ENCODE assay signal across 8 cellular contexts in the genomic region with DNA sequence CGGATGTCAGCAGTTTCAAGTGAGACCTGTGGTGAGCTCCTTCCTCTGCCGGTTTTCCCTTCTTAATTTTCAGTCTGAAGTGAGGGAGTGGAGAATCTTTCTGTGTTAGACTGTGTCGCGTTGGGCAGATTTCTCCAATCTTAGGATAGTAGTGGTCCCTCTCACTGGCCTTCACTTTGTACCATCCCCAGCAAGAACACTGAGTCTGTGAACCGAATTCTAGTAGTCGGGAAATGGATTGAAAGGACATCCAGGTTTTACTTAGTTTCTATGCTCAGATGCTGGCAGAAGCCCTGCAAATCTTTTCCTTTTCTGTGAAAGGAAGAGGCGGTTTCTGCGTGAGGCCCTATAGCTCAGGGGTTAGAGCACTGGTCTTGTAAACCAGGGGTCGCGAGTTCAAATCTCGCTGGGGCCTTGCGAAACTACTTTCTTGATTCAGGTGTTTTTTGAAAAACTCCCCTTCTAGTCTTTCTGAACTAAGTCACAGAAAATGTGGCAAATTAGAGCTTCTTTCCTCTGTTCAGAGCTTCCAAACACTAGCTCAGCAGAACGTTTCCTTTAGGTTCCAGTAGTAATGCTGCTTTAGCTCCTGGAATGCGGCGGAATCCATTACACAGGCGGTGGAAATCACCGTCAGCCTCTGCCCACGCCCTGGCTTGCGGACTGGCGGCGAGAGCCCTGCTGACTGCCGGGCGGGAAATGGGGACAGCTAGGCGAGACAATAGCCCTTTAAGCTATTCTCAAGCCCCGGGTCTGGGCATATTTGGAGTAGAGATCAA. TPM values are rescaled to one million over a fixed set of nuclear protein-coding genes. Genes with fewer than 3 reads are reported as not detected.
DNase-seq lines count a peak whose midpoint lies in the region; ATAC-seq and TF ChIP-seq lines count a peak whose summit lies in the region.

No MANE protein-coding gene starts in this region.

- no peaks in the 10 kb centered on the region for H3K9me3 Mint-ChIP-seq in activated T-helper 1 cell treated with anti-CD3 and anti-CD28 coated beads, Interleukin-12 subunit alpha, Interleukin-12 subunit beta, Interleukin-2, Interleukin-4 antibody, amounts not matched to agents 30 ng/mL and 10 ng/mL and 1 ng/mL, durations not matched to agents 14 hours and 24 hours and 36 hours
- H3K9me3 Mint-ChIP-seq in natural killer cell treated with Interleukin-12 subunit alpha and Interleukin-12 subunit beta and Interleukin-15 and Interleukin-18, amount 100 ng/mL, for 72 hours: no peaks in the 10 kb centered on the region
- H3K9me3 Mint-ChIP-seq in stimulated activated naive B cell treated with anti-CD40 and anti-IgM and Interleukin-4, amounts not matched to agents 10 μg/mL and 1 μg/mL and 100 μg/mL, for 72 hours: no peaks in the 10 kb centered on the region

- intact Hi-C loops in activated T-helper 1 cell treated with anti-CD3 and anti-CD28 coated beads, Interleukin-12 subunit alpha, Interleukin-12 subunit beta, Interleukin-2, Interleukin-4 antibody, amounts not matched to agents 30 ng/mL and 10 ng/mL and 1 ng/mL, durations not matched to agents 14 hours and 24 hours and 36 hours (cut with micrococcal nuclease): loop anchor here (1.0 to 5.0 kb wide), 9 partner anchors 13 to 587 kb away; a partner anchor contains a TSS

- no peaks in the 10 kb centered on the region for H3K36me3 Mint-ChIP-seq in activated T-helper 1 cell treated with anti-CD3 and anti-CD28 coated beads, Interleukin-12 subunit alpha, Interleukin-12 subunit beta, Interleukin-2, Interleukin-4 antibody, amounts not matched to agents 30 ng/mL and 10 ng/mL and 1 ng/mL, durations not matched to agents 14 hours and 24 hours and 36 hours (ENCODE audit: low read depth)
- H3K36me3 Mint-ChIP-seq in natural killer cell treated with Interleukin-12 subunit alpha and Interleukin-12 subunit beta and Interleukin-15 and Interleukin-18, amount 100 ng/mL, for 72 hours: no peaks in the 10 kb centered on the region
- H3K36me3 Mint-ChIP-seq in stimulated activated naive B cell treated with anti-CD40 and anti-IgM and Interleukin-4, amounts not matched to agents 10 μg/mL and 1 μg/mL and 100 μg/mL, for 72 hours: no peaks in the 10 kb centered on the region

- H3K4me3 Mint-ChIP-seq in activated T-helper 1 cell treated with anti-CD3 and anti-CD28 coated beads, Interleukin-12 subunit alpha, Interleukin-12 subunit beta, Interleukin-2, Interleukin-4 antibody, amounts not matched to agents 30 ng/mL and 10 ng/mL and 1 ng/mL, durations not matched to agents 14 hours and 24 hours and 36 hours: no peak overlapping the region
- H3K4me3 Mint-ChIP-seq in natural killer cell treated with Interleukin-12 subunit alpha and Interleukin-12 subunit beta and Interleukin-15 and Interleukin-18, amount 100 ng/mL, for 72 hours: no peak overlapping the region
- H3K4me3 Mint-ChIP-seq in stimulated activated naive B cell treated with anti-CD40 and anti-IgM and Interleukin-4, amounts not matched to agents 10 μg/mL and 1 μg/mL and 100 μg/mL, for 72 hours: no peak overlapping the region

- H3K4me1 Mint-ChIP-seq in activated T-helper 1 cell treated with anti-CD3 and anti-CD28 coated beads, Interleukin-12 subunit alpha, Interleukin-12 subunit beta, Interleukin-2, Interleukin-4 antibody, amounts not matched to agents 30 ng/mL and 10 ng/mL and 1 ng/mL, durations not matched to agents 14 hours and 24 hours and 36 hours (ENCODE audit: low read depth): peaks cover 10% of the 10 kb centered on the region
- peaks cover 0 to 18% of the 10 kb centered on the region in 2 donors for H3K4me1 Mint-ChIP-seq in natural killer cell treated with Interleukin-12 subunit alpha and Interleukin-12 subunit beta and Interleukin-15 and Interleukin-18, amount 100 ng/mL, for 72 hours (ENCODE audit: low read depth in 2 of 2)
- peaks cover 0 to 27% of the 10 kb centered on the region in 2 donors for H3K4me1 Mint-ChIP-seq in stimulated activated naive B cell treated with anti-CD40 and anti-IgM and Interleukin-4, amounts not matched to agents 10 μg/mL and 1 μg/mL and 100 μg/mL, for 72 hours

- no peak for TF ChIP-seq CTCF in fibroblast of the aortic adventitia (IDR thresholded peaks at IDR 0.05; ENCODE audit: insufficient read depth, low read length)

- no peak overlapping the region for H3K27ac Mint-ChIP-seq in activated T-helper 1 cell treated with anti-CD3 and anti-CD28 coated beads, Interleukin-12 subunit alpha, Interleukin-12 subunit beta, Interleukin-2, Interleukin-4 antibody, amounts not matched to agents 30 ng/mL and 10 ng/mL and 1 ng/mL, durations not matched to agents 14 hours and 24 hours and 36 hours
- no peak overlapping the region for H3K27ac Mint-ChIP-seq in natural killer cell treated with Interleukin-12 subunit alpha and Interleukin-12 subunit beta and Interleukin-15 and Interleukin-18, amount 100 ng/mL, for 72 hours
- H3K27ac Mint-ChIP-seq in stimulated activated naive B cell treated with anti-CD40 and anti-IgM and Interleukin-4, amounts not matched to agents 10 μg/mL and 1 μg/mL and 100 μg/mL, for 72 hours: no peak overlapping the region

- ATAC-seq in GM18508 (IDR thresholded peaks at IDR 0.05; ENCODE audit: insufficient read depth, unreplicated experiment): peak; percentile 9
- ATAC-seq in natural killer cell treated with Interleukin-12 subunit alpha and Interleukin-12 subunit beta and Interleukin-15 and Interleukin-18, amount 100 ng/mL, for 72 hours: peak; percentile 41 to 62
- peak; percentile 31 to 43 for ATAC-seq in stimulated activated naive B cell treated with anti-CD40 and anti-IgM and Interleukin-4, amounts not matched to agents 10 μg/mL and 1 μg/mL and 100 μg/mL, for 72 hours (replicated peaks)

- H3K27me3 Mint-ChIP-seq in activated T-helper 1 cell treated with anti-CD3 and anti-CD28 coated beads, Interleukin-12 subunit alpha, Interleukin-12 subunit beta, Interleukin-2, Interleukin-4 antibody, amounts not matched to agents 30 ng/mL and 10 ng/mL and 1 ng/mL, durations not matched to agents 14 hours and 24 hours and 36 hours (ENCODE audit: insufficient read depth): no peaks in the 10 kb centered on the region
- H3K27me3 Mint-ChIP-seq in natural killer cell treated with Interleukin-12 subunit alpha and Interleukin-12 subunit beta and Interleukin-15 and Interleukin-18, amount 100 ng/mL, for 72 hours: peaks cover 0 to 2% of the 10 kb centered on the region in 2 donors
- H3K27me3 Mint-ChIP-seq in stimulated activated naive B cell treated with anti-CD40 and anti-IgM and Interleukin-4, amounts not matched to agents 10 μg/mL and 1 μg/mL and 100 μg/mL, for 72 hours: peaks cover 6% of the 10 kb centered on the region in 2 donors

- peak; percentile 77 for DNase-seq in A172 (ENCODE audit: low spot score)
- DNase-seq in HS-27A (ENCODE audit: low read depth): peak; percentile 90
- DNase-seq in RKO (ENCODE audit: low spot score): peak; percentile 93
- peak; percentile 79 for DNase-seq in activated T-helper 1 cell treated with anti-CD3 and anti-CD28 coated beads, Interleukin-12 subunit alpha, Interleukin-12 subunit beta, Interleukin-2, Interleukin-4 antibody, amounts not matched to agents 30 ng/mL and 10 ng/mL and 1 ng/mL, durations not matched to agents 14 hours and 24 hours and 36 hours (ENCODE audit: low spot score)
- DNase-seq in fibroblast of the aortic adventitia (ENCODE audit: low read depth): peak; percentile 91
- DNase-seq in natural killer cell treated with Interleukin-12 subunit alpha and Interleukin-12 subunit beta and Interleukin-15 and Interleukin-18, amount 100 ng/mL, for 72 hours (ENCODE audit: low spot score): peak; percentile 88
- DNase-seq in stimulated activated naive B cell treated with anti-CD40 and anti-IgM and Interleukin-4, amounts not matched to agents 10 μg/mL and 1 μg/mL and 100 μg/mL, for 72 hours: peak; percentile 83

- H3K4me3 ChIP-seq in fibroblast of the aortic adventitia (ENCODE audit: low read depth, low read length): peak overlapping the region; percentile 91

RNA-seq across cellular contexts. Expression of a gene that starts 2.8 kb away (rescaled TPM):
- 0.91 and 1.1 TPM in 2 replicates for total RNA-seq in A172 (2014; rRNA removed; shearing (Covaris generic))
- 0.34 and 0.39 TPM in 2 replicates for total RNA-seq in activated T-helper 1 cell treated with anti-CD3 and anti-CD28 coated beads, Interleukin-12 subunit alpha, Interleukin-12 subunit beta, Interleukin-2, Interleukin-4 antibody, amounts not matched to agents 30 ng/mL and 10 ng/mL and 1 ng/mL, durations not matched to agents 14 hours and 24 hours and 36 hours
- 4.8 and 24.1 TPM in 2 replicates for total RNA-seq in fibroblast of the aortic adventitia (ENCODE audit: low replicate concordance)
- 1 to 10 TPM in 1 of 2 donors, under 1 TPM in 1; 0.50 to 1.2 TPM for total RNA-seq in natural killer cell treated with Interleukin-12 subunit alpha and Interleukin-12 subunit beta and Interleukin-15 and Interleukin-18, amount 100 ng/mL, for 72 hours

RNA-seq across cellular contexts. Expression of a gene that starts 7.0 kb away (rescaled TPM):
- total RNA-seq in A172 (2014; rRNA removed; shearing (Covaris generic)): 0.07 and 0.17 TPM in 2 replicates
- total RNA-seq in activated T-helper 1 cell treated with anti-CD3 and anti-CD28 coated beads, Interleukin-12 subunit alpha, Interleukin-12 subunit beta, Interleukin-2, Interleukin-4 antibody, amounts not matched to agents 30 ng/mL and 10 ng/mL and 1 ng/mL, durations not matched to agents 14 hours and 24 hours and 36 hours: 0.57 and 0.59 TPM in 2 replicates
- 4.8 and 11.4 TPM in 2 replicates for total RNA-seq in fibroblast of the aortic adventitia (ENCODE audit: low replicate concordance)
- 1 to 10 TPM in 1 of 2 donors, under 1 TPM in 1; 0.78 to 1.6 TPM for total RNA-seq in natural killer cell treated with Interleukin-12 subunit alpha and Interleukin-12 subunit beta and Interleukin-15 and Interleukin-18, amount 100 ng/mL, for 72 hours

RNA-seq across cellular contexts. Expression of a gene that starts 40.0 kb away (rescaled TPM):
- not detected in 2 replicates for total RNA-seq in A172 (2014; rRNA removed; shearing (Covaris generic))
- not detected in 2 replicates for total RNA-seq in activated T-helper 1 cell treated with anti-CD3 and anti-CD28 coated beads, Interleukin-12 subunit alpha, Interleukin-12 subunit beta, Interleukin-2, Interleukin-4 antibody, amounts not matched to agents 30 ng/mL and 10 ng/mL and 1 ng/mL, durations not matched to agents 14 hours and 24 hours and 36 hours
- total RNA-seq in fibroblast of the aortic adventitia (ENCODE audit: low replicate concordance): not detected in 2 replicates
- total RNA-seq in natural killer cell treated with Interleukin-12 subunit alpha and Interleukin-12 subunit beta and Interleukin-15 and Interleukin-18, amount 100 ng/mL, for 72 hours: not detected

Comparison
In these comparisons a context has a peak if more than half of its experiments do, and no peak if none do; other contexts are left out.
1. Peak in every context shown above with its lines: DNase-seq, ATAC-seq and H3K4me3 ChIP-seq.